In genomic region chr17:33511670-33512069, GRCh38 we compare ENCODE assay signal across 17 cellular contexts.
DNase-seq lines count a peak whose midpoint lies in the region; ATAC-seq, FAIRE-seq and TF ChIP-seq lines count a peak whose summit lies in the region.
"Had no signal": no experiment of that assay in that cellular context is flagged by ENCODE, and none has a peak within 500 bp of the region (broad histone marks: within the 10 kb centered on the region; RNA-seq: fewer than 3 reads in every experiment).

No MANE protein-coding gene starts in this region.

- no peak for TF ChIP-seq EP300 in ovary (IDR thresholded peaks at IDR 0.05)

- TF ChIP-seq POLR2A in ovary (IDR thresholded peaks at IDR 0.05): no peak

- ATAC-seq in stimulated activated naive CD8-positive, alpha-beta T cell treated with anti-CD3 and anti-CD28 coated beads, Interleukin-15, amount 100 ng/mL, for 72 hours: peak; percentile 72
- no peak for ATAC-seq in stimulated activated naive CD8-positive, alpha-beta T cell treated with anti-CD3 and anti-CD28 coated beads, Interleukin-15, Interleukin-2, amounts not matched to agents 100 U/mL and 50 U/mL, for 24 hours
- no peak for ATAC-seq in pancreas
- ATAC-seq: Panc1, Right ventricle myocardium inferior had no signal

- no peak for TF ChIP-seq CTCF in pancreas (IDR thresholded peaks at IDR 0.05)
- no peak for TF ChIP-seq CTCF in ovary (IDR thresholded peaks at IDR 0.05)

- no peaks in the 10 kb centered on the region for H3K9me3 ChIP-seq in pancreas
- H3K9me3 ChIP-seq in ovary: no peaks in the 10 kb centered on the region
- H3K9me3 ChIP-seq: BE2C, SK-N-SH had no signal

- peaks cover 0 to 9% of the 10 kb centered on the region in 2 donors for H3K9me3 Mint-ChIP-seq in stimulated activated naive CD8-positive, alpha-beta T cell treated with anti-CD3 and anti-CD28 coated beads, Interleukin-15, amount 100 ng/mL, for 72 hours
- no peaks in the 10 kb centered on the region for H3K9me3 Mint-ChIP-seq in activated T-helper 2 cell treated with anti-CD3 and anti-CD28 coated beads, Interferon-gamma antibody, Interleukin-2, Interleukin-4, amounts not matched to agents 10 μg/mL and 5 μg/mL and 100 μg/mL, durations not matched to agents 14 hours and 24 hours and 36 hours

- no peak for FAIRE-seq in pancreas (lab: Jason Lieb, UNC)
- FAIRE-seq: H1 had no signal

- peaks cover 7% of the 10 kb centered on the region for H3K4me1 Mint-ChIP-seq in stimulated activated naive CD8-positive, alpha-beta T cell treated with anti-CD3 and anti-CD28 coated beads, Interleukin-15, amount 100 ng/mL, for 72 hours
- peaks cover 13% of the 10 kb centered on the region for H3K4me1 Mint-ChIP-seq in activated T-helper 2 cell treated with anti-CD3 and anti-CD28 coated beads, Interferon-gamma antibody, Interleukin-2, Interleukin-4, amounts not matched to agents 10 μg/mL and 5 μg/mL and 100 μg/mL, durations not matched to agents 14 hours and 24 hours and 36 hours (ENCODE audit: low read depth)

- H3K36me3 Mint-ChIP-seq in activated T-helper 2 cell treated with anti-CD3 and anti-CD28 coated beads, Interferon-gamma antibody, Interleukin-2, Interleukin-4, amounts not matched to agents 10 μg/mL and 5 μg/mL and 100 μg/mL, durations not matched to agents 14 hours and 24 hours and 36 hours (ENCODE audit: low read depth): no peaks in the 10 kb centered on the region

- H3K27ac Mint-ChIP-seq in stimulated activated naive CD8-positive, alpha-beta T cell treated with anti-CD3 and anti-CD28 coated beads, Interleukin-15, amount 100 ng/mL, for 72 hours: peak overlapping the region in 1 of 2 donors; percentile 0
- H3K27ac Mint-ChIP-seq in activated T-helper 2 cell treated with anti-CD3 and anti-CD28 coated beads, Interferon-gamma antibody, Interleukin-2, Interleukin-4, amounts not matched to agents 10 μg/mL and 5 μg/mL and 100 μg/mL, durations not matched to agents 14 hours and 24 hours and 36 hours: no peak overlapping the region

- 44 to 55% methylated on average over 2 of the region's 2 CpGs for WGBS in pancreas, 2 donors
- WGBS in ovary, 3 donors: 56 to 84% (median 71%) methylated on average over 2 of the region's 2 CpGs

- H3K4me3 ChIP-seq in pancreas (no peak overlapping the region), ovary (no peak overlapping the region)

- no peaks in the 10 kb centered on the region for H3K36me3 ChIP-seq in pancreas
- H3K36me3 ChIP-seq in ovary: no peaks in the 10 kb centered on the region
- H3K36me3 ChIP-seq: BE2C had no signal

- H3K27ac ChIP-seq in pancreas: no peak overlapping the region
- no peak overlapping the region for H3K27ac ChIP-seq in ovary
- H3K27ac ChIP-seq: HL-60, KMS-11 had no signal

- H3K4me3 Mint-ChIP-seq in stimulated activated naive CD8-positive, alpha-beta T cell treated with anti-CD3 and anti-CD28 coated beads, Interleukin-15, amount 100 ng/mL, for 72 hours: no peak overlapping the region
- no peak overlapping the region for H3K4me3 Mint-ChIP-seq in activated T-helper 2 cell treated with anti-CD3 and anti-CD28 coated beads, Interferon-gamma antibody, Interleukin-2, Interleukin-4, amounts not matched to agents 10 μg/mL and 5 μg/mL and 100 μg/mL, durations not matched to agents 14 hours and 24 hours and 36 hours (ENCODE audit: low read depth)

- peak in 1 of 2 donors; percentile 28 for DNase-seq in stimulated activated naive CD8-positive, alpha-beta T cell treated with anti-CD3 and anti-CD28 coated beads, Interleukin-15, amount 100 ng/mL, for 72 hours
- DNase-seq in stimulated activated naive CD8-positive, alpha-beta T cell treated with anti-CD3 and anti-CD28 coated beads, Interleukin-15, Interleukin-2, amounts not matched to agents 100 U/mL and 50 U/mL, for 24 hours: no peak
- DNase-seq in NCI-H226 (peak; percentile 22), NCI-H2227 treated with DMSO at 0.1 percent for 48 hours (lab: John Stamatoyannopoulos, UW) (no peak), pancreas (no peak), ovary (no peak)
- peak; percentile 9 for DNase-seq in activated T-helper 2 cell treated with anti-CD3 and anti-CD28 coated beads, Interferon-gamma antibody, Interleukin-2, Interleukin-4, amounts not matched to agents 10 μg/mL and 5 μg/mL and 100 μg/mL, durations not matched to agents 14 hours and 24 hours and 36 hours (ENCODE audit: low spot score)
- DNase-seq: BE2C, NCI-H1417 treated with DMSO at 0.1 percent for 48 hours, NCI-H2029 treated with DMSO at 0.1 percent for 48 hours, NCI-H526 treated with DMSO at 0.1 percent for 48 hours, SK-N-SH had no signal

- H3K27me3 ChIP-seq in pancreas (no peaks in the 10 kb centered on the region), ovary (no peaks in the 10 kb centered on the region)
- H3K27me3 ChIP-seq: BE2C had no signal

- H3K27me3 Mint-ChIP-seq in stimulated activated naive CD8-positive, alpha-beta T cell treated with anti-CD3 and anti-CD28 coated beads, Interleukin-15, amount 100 ng/mL, for 72 hours: peaks cover 25% of the 10 kb centered on the region
- H3K27me3 Mint-ChIP-seq in activated T-helper 2 cell treated with anti-CD3 and anti-CD28 coated beads, Interferon-gamma antibody, Interleukin-2, Interleukin-4, amounts not matched to agents 10 μg/mL and 5 μg/mL and 100 μg/mL, durations not matched to agents 14 hours and 24 hours and 36 hours (ENCODE audit: low read depth): peaks cover 25% of the 10 kb centered on the region

- H3K4me1 ChIP-seq in pancreas (no peaks in the 10 kb centered on the region), ovary (ENCODE audit: insufficient read depth) (no peaks in the 10 kb centered on the region)

- intact Hi-C loops in activated T-helper 2 cell treated with anti-CD3 and anti-CD28 coated beads, Interferon-gamma antibody, Interleukin-2, Interleukin-4, amounts not matched to agents 10 μg/mL and 5 μg/mL and 100 μg/mL, durations not matched to agents 14 hours and 24 hours and 36 hours (cut with micrococcal nuclease): no loop called here
- intact Hi-C loops in pancreas (cut with DNase I) (no loop called here), ovary (cut with DNase I) (no loop called here)

Comparison
In these comparisons a context has a peak if more than half of its experiments do, and no peak if none do; other contexts are left out.
1. DNase-seq: peak in NCI-H226 (single experiment) and activated T-helper 2 cell treated with anti-CD3 and anti-CD28 coated beads, Interferon-gamma antibody, Interleukin-2, Interleukin-4, amounts not matched to agents 10 μg/mL and 5 μg/mL and 100 μg/mL, durations not matched to agents 14 hours and 24 hours and 36 hours (single experiment); none in stimulated activated naive CD8-positive, alpha-beta T cell treated with anti-CD3 and anti-CD28 coated beads, Interleukin-15, Interleukin-2, amounts not matched to agents 100 U/mL and 50 U/mL, for 24 hours (single experiment), NCI-H2227 treated with DMSO at 0.1 percent for 48 hours (single experiment), pancreas (0 of 6) and ovary (0 of 5).